23 cellular contexts compared by ENCODE assay signal in genomic region chr1:98546319-98546718, GRCh38.
"Had no signal": no experiment of that assay in that cellular context is flagged by ENCODE, and none has a peak within 500 bp of the region (broad histone marks: within the 10 kb centered on the region; RNA-seq: fewer than 3 reads in every experiment).

No MANE protein-coding gene starts in this region.

- H3K9me3 Mint-ChIP-seq: nephron progenitor cell, type B pancreatic cell had no signal

- DNase-seq: activated CD4-positive, alpha-beta memory T cell treated with anti-CD3 and anti-CD28 coated beads for 36 hours; activated CD4-positive, alpha-beta T cell treated with anti-CD3 and anti-CD28 coated beads for 4 hours; activated CD4-positive, CD25-positive, alpha-beta regulatory T cell; activated effector memory CD4-positive, alpha-beta T cell treated with Interleukin-2 at 50 U/mL for 16 hours; activated naive CD4-positive, alpha-beta T cell treated with anti-CD3 and anti-CD28 coated beads for 36 hours; activated naive CD8-positive, alpha-beta T cell treated with anti-CD3 and anti-CD28 coated beads, Interleukin-2, amount 10 ng/mL, durations not matched to agents 7 days and 5 days; activated T-cell treated with anti-CD3 and anti-CD28 coated beads, Interleukin-2, amount 50 U/mL, for 72 hours; brain microvascular endothelial cell; central memory CD4-positive, alpha-beta T cell; dermis blood vessel endothelial cell; effector CD8-positive, alpha-beta T cell; heart left ventricle; left cardiac atrium; nephron progenitor cell; pancreas; right lobe of liver; stimulated activated CD4-positive, alpha-beta T cell treated with anti-CD3 and anti-CD28 coated beads, Interleukin-15, amount 100 ng/mL, for 24 hours; SW 1271; T-helper 17 cell had no signal

- H3K4me3 Mint-ChIP-seq: activated CD4-positive, alpha-beta memory T cell treated with anti-CD3 and anti-CD28 coated beads for 36 hours; activated naive CD4-positive, alpha-beta T cell treated with anti-CD3 and anti-CD28 coated beads for 36 hours; activated naive CD8-positive, alpha-beta T cell treated with anti-CD3 and anti-CD28 coated beads, Interleukin-2, amount 10 ng/mL, durations not matched to agents 7 days and 5 days; activated T-cell treated with anti-CD3 and anti-CD28 coated beads, Interleukin-2, amount 50 U/mL, for 72 hours; memory B cell; nephron progenitor cell; stimulated activated memory B cell treated with anti-CD40 and anti-IgM and Interleukin-4, amounts not matched to agents 10 μg/mL and 1 μg/mL and 100 μg/mL, for 72 hours; T-helper 17 cell; type B pancreatic cell had no signal

- H3K36me3 Mint-ChIP-seq: activated CD4-positive, alpha-beta memory T cell treated with anti-CD3 and anti-CD28 coated beads for 36 hours; activated naive CD8-positive, alpha-beta T cell treated with anti-CD3 and anti-CD28 coated beads, Interleukin-2, amount 10 ng/mL, durations not matched to agents 7 days and 5 days; memory B cell; stimulated activated memory B cell treated with anti-CD40 and anti-IgM and Interleukin-4, amounts not matched to agents 10 μg/mL and 1 μg/mL and 100 μg/mL, for 72 hours; type B pancreatic cell had no signal

- ATAC-seq: activated T-cell treated with anti-CD3 and anti-CD28 coated beads, Interleukin-2, amount 50 U/mL, for 72 hours; gastroesophageal sphincter; heart left ventricle; left cardiac atrium; pancreas; right lobe of liver; stimulated activated memory B cell treated with anti-CD40 and anti-IgM and Interleukin-4, amounts not matched to agents 10 μg/mL and 1 μg/mL and 100 μg/mL, for 72 hours; T-helper 17 cell had no signal

- H3K27me3 Mint-ChIP-seq: activated CD4-positive, alpha-beta memory T cell treated with anti-CD3 and anti-CD28 coated beads for 36 hours; activated naive CD8-positive, alpha-beta T cell treated with anti-CD3 and anti-CD28 coated beads, Interleukin-2, amount 10 ng/mL, durations not matched to agents 7 days and 5 days; memory B cell; stimulated activated memory B cell treated with anti-CD40 and anti-IgM and Interleukin-4, amounts not matched to agents 10 μg/mL and 1 μg/mL and 100 μg/mL, for 72 hours; T-helper 17 cell; type B pancreatic cell had no signal

- H3K4me1 Mint-ChIP-seq: activated naive CD8-positive, alpha-beta T cell treated with anti-CD3 and anti-CD28 coated beads, Interleukin-2, amount 10 ng/mL, durations not matched to agents 7 days and 5 days; memory B cell; nephron progenitor cell; stimulated activated memory B cell treated with anti-CD40 and anti-IgM and Interleukin-4, amounts not matched to agents 10 μg/mL and 1 μg/mL and 100 μg/mL, for 72 hours; T-helper 17 cell had no signal

- H3K27ac Mint-ChIP-seq: activated CD4-positive, alpha-beta memory T cell treated with anti-CD3 and anti-CD28 coated beads for 36 hours; activated naive CD4-positive, alpha-beta T cell treated with anti-CD3 and anti-CD28 coated beads for 36 hours; activated naive CD8-positive, alpha-beta T cell treated with anti-CD3 and anti-CD28 coated beads, Interleukin-2, amount 10 ng/mL, durations not matched to agents 7 days and 5 days; activated T-cell treated with anti-CD3 and anti-CD28 coated beads, Interleukin-2, amount 50 U/mL, for 72 hours; memory B cell; nephron progenitor cell; stimulated activated memory B cell treated with anti-CD40 and anti-IgM and Interleukin-4, amounts not matched to agents 10 μg/mL and 1 μg/mL and 100 μg/mL, for 72 hours; T-helper 17 cell; type B pancreatic cell had no signal
